Comparison of ENCODE assay signal across 35 cellular contexts in genomic region chr12:68247785-68248184, GRCh38. TPM values are rescaled to one million over a fixed set of nuclear protein-coding genes. Genes with fewer than 3 reads are reported as not detected.
"Had no signal": no experiment of that assay in that cellular context is flagged by ENCODE, and none has a peak within 500 bp of the region (broad histone marks: within the 10 kb centered on the region; RNA-seq: fewer than 3 reads in every experiment).

No MANE protein-coding gene starts in this region.

- H3K4me1 Mint-ChIP-seq: activated B cell treated with CpG ODN at 0.5 μM for 24 hours had no signal

- H3K4me3 ChIP-seq: adrenal gland, ascending aorta had no signal

- H3K36me3 Mint-ChIP-seq: activated CD4-positive, alpha-beta memory T cell treated with anti-CD3 and anti-CD28 coated beads for 36 hours; brain had no signal

- ATAC-seq: activated CD8-positive, alpha-beta T cell treated with anti-CD3 and anti-CD28 coated beads for 36 hours; activated naive CD4-positive, alpha-beta T cell treated with anti-CD3 and anti-CD28 coated beads, Interleukin-2, amount 50 U/mL, for 72 hours had no signal

- H3K27ac Mint-ChIP-seq: activated B cell treated with CpG ODN at 0.5 μM for 24 hours; activated CD4-positive, alpha-beta memory T cell treated with anti-CD3 and anti-CD28 coated beads for 36 hours; activated CD4-positive, alpha-beta T cell treated with anti-CD3 and anti-CD28 coated beads, Interleukin-2, amount 10 ng/mL, durations not matched to agents 24 days and 14 days; activated CD8-positive, alpha-beta T cell treated with anti-CD3 and anti-CD28 coated beads for 36 hours; activated naive CD4-positive, alpha-beta T cell treated with anti-CD3 and anti-CD28 coated beads for 36 hours; activated naive CD4-positive, alpha-beta T cell treated with anti-CD3 and anti-CD28 coated beads, Interleukin-2, amount 50 U/mL, for 72 hours; activated naive CD8-positive, alpha-beta T cell treated with anti-CD3 and anti-CD28 coated beads for 36 hours; T-helper 1 cell treated with Interleukin-12 subunit alpha and Interleukin-12 subunit beta and Interleukin-4 antibody, amounts not matched to agents 30 μg/mL and 1 μg/mL, for 36 hours; T-helper 2 cell treated with Interferon-gamma antibody and Interleukin-4, amounts not matched to agents 5 μg/mL and 100 μg/mL, for 36 hours had no signal

- H3K4me3 Mint-ChIP-seq: activated B cell treated with CpG ODN at 0.5 μM for 24 hours; activated CD4-positive, alpha-beta memory T cell treated with anti-CD3 and anti-CD28 coated beads for 36 hours; activated CD4-positive, alpha-beta T cell treated with anti-CD3 and anti-CD28 coated beads, Interleukin-2, amount 10 ng/mL, durations not matched to agents 24 days and 14 days; activated CD8-positive, alpha-beta T cell treated with anti-CD3 and anti-CD28 coated beads for 36 hours; activated naive CD4-positive, alpha-beta T cell treated with anti-CD3 and anti-CD28 coated beads for 36 hours; activated naive CD8-positive, alpha-beta T cell treated with anti-CD3 and anti-CD28 coated beads for 36 hours; T-helper 1 cell treated with Interleukin-12 subunit alpha and Interleukin-12 subunit beta and Interleukin-4 antibody, amounts not matched to agents 30 μg/mL and 1 μg/mL, for 36 hours; T-helper 2 cell treated with Interferon-gamma antibody and Interleukin-4, amounts not matched to agents 5 μg/mL and 100 μg/mL, for 36 hours had no signal

- DNase-seq: activated B cell treated with CpG ODN at 0.5 μM for 24 hours; activated CD4-positive, alpha-beta memory T cell treated with anti-CD3 and anti-CD28 coated beads for 36 hours; activated CD4-positive, alpha-beta T cell treated with anti-CD3 and anti-CD28 coated beads for 4 hours; activated CD4-positive, alpha-beta T cell treated with anti-CD3 and anti-CD28 coated beads, Interleukin-2, amount 10 ng/mL, durations not matched to agents 24 days and 14 days; activated CD4-positive, alpha-beta T cell treated with anti-CD3 and anti-CD28 coated beads, Interleukin-2, amount 50 U/mL, for 1 hour; activated CD4-positive, alpha-beta T cell treated with anti-CD3 and anti-CD28 coated beads, Interleukin-2, amount 50 U/mL, for 4 hours; activated CD4-positive, CD25-positive, alpha-beta regulatory T cell treated with anti-CD3 and anti-CD28 coated beads, Interleukin-2, amount 50 U/mL, for 72 hours; activated CD8-positive, alpha-beta memory T cell treated with anti-CD3 and anti-CD28 coated beads, Interleukin-2, amount 50 U/mL, for 4 hours; activated CD8-positive, alpha-beta T cell treated with anti-CD3 and anti-CD28 coated beads for 36 hours; activated effector memory CD4-positive, alpha-beta T cell treated with anti-CD3 and anti-CD28 coated beads, Interleukin-2, amount 50 U/mL, for 16 hours; activated gamma-delta T cell treated with Interleukin-2 at 50 U/mL for 16 hours; activated naive CD4-positive, alpha-beta T cell; activated naive CD4-positive, alpha-beta T cell treated with anti-CD3 and anti-CD28 coated beads for 36 hours; activated naive CD4-positive, alpha-beta T cell treated with anti-CD3 and anti-CD28 coated beads, Interleukin-2, amount 50 U/mL, for 16 hours; activated naive CD8-positive, alpha-beta T cell treated with anti-CD3 and anti-CD28 coated beads for 36 hours; activated T-cell treated with anti-CD3 and anti-CD28 coated beads for 4 hours; activated T-cell treated with anti-CD3 and anti-CD28 coated beads, Interleukin-2, amount 50 U/mL, for 1 hour; activated T-cell treated with anti-CD3 and anti-CD28 coated beads, Interleukin-2, amount 50 U/mL, for 48 hours; adrenal gland; amygdala; anterior cingulate cortex; central memory CD4-positive, alpha-beta T cell; T-helper 1 cell; T-helper 2 cell; T-helper 9 cell had no signal

- H3K9me3 Mint-ChIP-seq: activated B cell treated with CpG ODN at 0.5 μM for 24 hours had no signal

- H3K4me1 ChIP-seq: ascending aorta had no signal

- H3K27ac ChIP-seq: adrenal gland, ascending aorta, VCaP had no signal

- FAIRE-seq: bronchial epithelial cell, TTC549 had no signal

- H3K27me3 ChIP-seq: adrenal gland, ascending aorta had no signal

- H3K9me3 ChIP-seq: adrenal gland, ascending aorta had no signal

- H3K27me3 Mint-ChIP-seq: brain had no signal

- H3K36me3 ChIP-seq: adrenal gland, ascending aorta had no signal

RNA-seq across cellular contexts. Expression of gene IL22, which starts 5.6 kb away (rescaled TPM):
- total RNA-seq: activated B cell treated with CpG ODN at 0.5 μM for 24 hours; activated CD8-positive, alpha-beta T cell treated with anti-CD3 and anti-CD28 coated beads for 36 hours; adrenal gland; ascending aorta; bronchial epithelial cell; cardiac septum had no signal
- polyA plus RNA-seq: adrenal gland had no signal

RNA-seq across cellular contexts. Expression of gene IL26, which starts 22.2 kb away (rescaled TPM):
- total RNA-seq: activated B cell treated with CpG ODN at 0.5 μM for 24 hours; activated CD8-positive, alpha-beta T cell treated with anti-CD3 and anti-CD28 coated beads for 36 hours; adrenal gland; ascending aorta; bronchial epithelial cell; cardiac septum; cerebellum had no signal
- polyA plus RNA-seq: adrenal gland had no signal
